Comparison of ENCODE assay signal across 23 cellular contexts in genomic region chr2:18927525-18928232, GRCh38.
A peak's percentile ranks its signal among the peaks of the same experiment; 100 is the strongest.
DNase-seq lines count a peak whose midpoint lies in the region; FAIRE-seq and TF ChIP-seq lines count a peak whose summit lies in the region.
"Had no signal": no experiment of that assay in that cellular context is flagged by ENCODE, and none has a peak within 500 bp of the region (broad histone marks: within the 10 kb centered on the region; RNA-seq: fewer than 3 reads in every experiment).

No MANE protein-coding gene starts in this region.

- no peak for FAIRE-seq in small intestine (lab: Jason Lieb, UNC)
- FAIRE-seq: H54, TTC549 had no signal

- TF ChIP-seq CTCF in LNCaP clone FGC (IDR thresholded peaks at IDR 0.05; ENCODE audit: control insufficient read depth, extremely low read depth, insufficient read depth) (no peak), esophagus muscularis mucosa (IDR thresholded peaks at IDR 0.05) (no peak), ovary (IDR thresholded peaks at IDR 0.05) (no peak)

- WGBS in esophagus muscularis mucosa = 65% methylated on average over 3 of the region's 3 CpGs
- WGBS in small intestine, 3 donors = 75 to 80% (median 76%) methylated on average over 3 of the region's 3 CpGs
- WGBS in ovary, 3 donors = 88 to 91% (median 91%) methylated on average over 3 of the region's 3 CpGs

- TF ChIP-seq POLR2A in esophagus muscularis mucosa (IDR thresholded peaks at IDR 0.05; ENCODE audit: low read depth) (no peak), ovary (IDR thresholded peaks at IDR 0.05) (no peak)

- H3K27me3 ChIP-seq in esophagus muscularis mucosa = no peaks in the 10 kb centered on the region
- H3K27me3 ChIP-seq in small intestine (ENCODE audit: control insufficient read depth in 2 of 2, insufficient read depth in 2 of 2, low read length in 2 of 2) = no peaks in the 10 kb centered on the region
- H3K27me3 ChIP-seq in ovary = no peaks in the 10 kb centered on the region
- H3K27me3 ChIP-seq: cardiac muscle cell, Peyer's patch, SJSA1, tibial nerve had no signal

- TF ChIP-seq EP300 in esophagus muscularis mucosa (IDR thresholded peaks at IDR 0.05) (no peak), ovary (IDR thresholded peaks at IDR 0.05) (no peak)

- peaks cover 3 to 57% (median 46%) of the 10 kb centered on the region in 4 donors for H3K4me1 ChIP-seq in esophagus muscularis mucosa
- H3K4me1 ChIP-seq in small intestine (ENCODE audit: control insufficient read depth in 2 of 2, insufficient read depth in 1 of 2, low read depth in 1 of 2, low read length in 1 of 2) = no peaks in the 10 kb centered on the region
- no peaks in the 10 kb centered on the region for H3K4me1 ChIP-seq in ovary (ENCODE audit: insufficient read depth)
- H3K4me1 ChIP-seq: Peyer's patch, prostate gland, tibial nerve had no signal

- intact Hi-C loops in esophagus muscularis mucosa (cut with DNase I) (no loop called here), ovary (cut with DNase I) (no loop called here)

- DNase-seq in LNCaP clone FGC (ENCODE audit: low read depth) = peak; percentile 6
- DNase-seq in esophagus muscularis mucosa (ENCODE audit: extremely low spot score) = no peak
- peak; percentile 6 for DNase-seq in kidney tubule cell (ENCODE audit: low spot score)
- peak; percentile 22 for DNase-seq in small intestine
- DNase-seq in ovary = no peak
- no peak for DNase-seq in SIG-M5 (lab: John Stamatoyannopoulos, UW)
- DNase-seq in COR-L47 (lab: John Stamatoyannopoulos, UW) = no peak
- DNase-seq: ACHN; activated CD4-positive, alpha-beta memory T cell treated with anti-CD3 and anti-CD28 coated beads, Interleukin-2, amount 10 ng/mL, durations not matched to agents 7 days and 5 days; GDM1; islet precursor cell; NCI-H1092 treated with DMSO at 0.1 percent for 48 hours; NCI-H187 treated with DMSO at 0.1 percent for 48 hours; NCI-H69; Peyer's patch; T-cell had no signal

- H3K27ac ChIP-seq in esophagus muscularis mucosa (replicated peaks in 1 of 4) (peak overlapping the region; percentile 41 to 56 (median 48)), small intestine (ENCODE audit: low read depth in 1 of 2, low read length in 1 of 2) (no peak overlapping the region), ovary (no peak overlapping the region)
- H3K27ac ChIP-seq: cardiac muscle cell, Peyer's patch, prostate gland, SJSA1, skin epidermis, tibial nerve had no signal

- H3K36me3 ChIP-seq in esophagus muscularis mucosa (no peaks in the 10 kb centered on the region), small intestine (ENCODE audit: control insufficient read depth in 2 of 2, insufficient read depth in 2 of 2, low read length in 2 of 2) (no peaks in the 10 kb centered on the region), ovary (no peaks in the 10 kb centered on the region)
- H3K36me3 ChIP-seq: cardiac muscle cell, Peyer's patch, prostate gland, SJSA1, tibial nerve had no signal

- no peak overlapping the region for H3K4me3 ChIP-seq in LNCaP clone FGC (ENCODE audit: low read depth, low read length)
- H3K4me3 ChIP-seq in esophagus muscularis mucosa = no peak overlapping the region
- H3K4me3 ChIP-seq in small intestine (ENCODE audit: low read depth in 1 of 2, low read length in 2 of 2) = no peak overlapping the region
- no peak overlapping the region for H3K4me3 ChIP-seq in ovary
- H3K4me3 ChIP-seq: cardiac muscle cell, Peyer's patch, prostate gland, SJSA1, skin epidermis, tibial nerve had no signal

- H3K9me3 ChIP-seq in esophagus muscularis mucosa = no peaks in the 10 kb centered on the region
- H3K9me3 ChIP-seq in small intestine (ENCODE audit: control insufficient read depth, low read depth) = no peaks in the 10 kb centered on the region
- no peaks in the 10 kb centered on the region for H3K9me3 ChIP-seq in ovary
- H3K9me3 ChIP-seq: Peyer's patch, prostate gland, SJSA1, tibial nerve had no signal

Comparison
In these comparisons a context has a peak if more than half of its experiments do, and no peak if none do; other contexts are left out.
1. DNase-seq: peak in LNCaP clone FGC (single experiment), kidney tubule cell (single experiment) and small intestine (single experiment); none in esophagus muscularis mucosa (single experiment), ovary (0 of 5), SIG-M5 (single experiment) and COR-L47 (single experiment).
2. H3K27ac ChIP-seq: peak in esophagus muscularis mucosa (4 of 4); none in small intestine (0 of 2) and ovary (0 of 2).